In genomic region chr12:65875635-65876034, GRCh38 we compare ENCODE assay signal across 1 cellular context.
TF ChIP-seq lines count a peak whose summit lies in the region.

No MANE protein-coding gene starts in this region.

TF ChIP-seq in IMR-90, 13 proteins besides CTCF, POLR2A, EP300 and RAD21 (continued from another document):
- TF ChIP-seq, protein P1, sequence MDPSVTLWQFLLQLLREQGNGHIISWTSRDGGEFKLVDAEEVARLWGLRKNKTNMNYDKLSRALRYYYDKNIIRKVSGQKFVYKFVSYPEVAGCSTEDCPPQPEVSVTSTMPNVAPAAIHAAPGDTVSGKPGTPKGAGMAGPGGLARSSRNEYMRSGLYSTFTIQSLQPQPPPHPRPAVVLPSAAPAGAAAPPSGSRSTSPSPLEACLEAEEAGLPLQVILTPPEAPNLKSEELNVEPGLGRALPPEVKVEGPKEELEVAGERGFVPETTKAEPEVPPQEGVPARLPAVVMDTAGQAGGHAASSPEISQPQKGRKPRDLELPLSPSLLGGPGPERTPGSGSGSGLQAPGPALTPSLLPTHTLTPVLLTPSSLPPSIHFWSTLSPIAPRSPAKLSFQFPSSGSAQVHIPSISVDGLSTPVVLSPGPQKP (IDR thresholded peaks at IDR 0.05; ENCODE audit: borderline replicate concordance, low read depth, low read length), result no peak
- TF ChIP-seq FOS (IDR thresholded peaks at IDR 0.05; ENCODE audit: low read depth, low read length), result no peak
- no peak for TF ChIP-seq MAFK (IDR thresholded peaks at IDR 0.05; ENCODE audit: low read depth, low read length)
- TF ChIP-seq USF2 (IDR thresholded peaks at IDR 0.05; ENCODE audit: low read depth, low read length), result no peak
- TF ChIP-seq MXI1 (IDR thresholded peaks at IDR 0.05; ENCODE audit: borderline replicate concordance, low read depth, low read length), result no peak
- TF ChIP-seq CHD1 (IDR thresholded peaks at IDR 0.05; ENCODE audit: low read depth, low read length), result no peak
- TF ChIP-seq SMC3 (IDR thresholded peaks at IDR 0.05; ENCODE audit: low read depth, low read length), result no peak
